ENCODE assay signal across 11 cellular contexts in genomic region chr2:20430461-20431302, GRCh38. TPM values are rescaled to one million over a fixed set of nuclear protein-coding genes. Genes with fewer than 3 reads are reported as not detected.
A peak's percentile ranks its signal among the peaks of the same experiment; 100 is the strongest.
DNase-seq lines count a peak whose midpoint lies in the region; ATAC-seq and TF ChIP-seq lines count a peak whose summit lies in the region.
"Had no signal": no experiment of that assay in that cellular context is flagged by ENCODE, and none has a peak within 500 bp of the region (broad histone marks: within the 10 kb centered on the region; RNA-seq: fewer than 3 reads in every experiment).

No MANE protein-coding gene starts in this region.

- no peaks in the 10 kb centered on the region for H3K9me3 Mint-ChIP-seq in activated T-helper 2 cell treated with anti-CD3 and anti-CD28 coated beads, Interferon-gamma antibody, Interleukin-2, Interleukin-4, amounts not matched to agents 10 μg/mL and 5 μg/mL and 100 μg/mL, durations not matched to agents 14 hours and 24 hours and 36 hours
- H3K9me3 Mint-ChIP-seq: neural crest cell had no signal

- peaks cover 0 to 16% (median 11%) of the 10 kb centered on the region in 4 donors for H3K4me1 ChIP-seq in sigmoid colon

- H3K27ac ChIP-seq in sigmoid colon: peak overlapping the region; percentile 13 to 56 (median 47)

- H3K27me3 Mint-ChIP-seq in activated T-helper 2 cell treated with anti-CD3 and anti-CD28 coated beads, Interferon-gamma antibody, Interleukin-2, Interleukin-4, amounts not matched to agents 10 μg/mL and 5 μg/mL and 100 μg/mL, durations not matched to agents 14 hours and 24 hours and 36 hours (ENCODE audit: low read depth): peaks cover 11% of the 10 kb centered on the region

- ATAC-seq in activated CD4-positive, CD25-positive, alpha-beta regulatory T cell treated with anti-CD3 and anti-CD28 coated beads, Interleukin-2, amount 50 U/mL, for 24 hours: peak; percentile 68 to 71
- peak; percentile 52 for ATAC-seq in HG03039 (IDR thresholded peaks at IDR 0.05; ENCODE audit: unreplicated experiment)
- no peak for ATAC-seq in left lobe of liver

- no peaks in the 10 kb centered on the region for H3K36me3 ChIP-seq in sigmoid colon

- peaks cover 21% of the 10 kb centered on the region for H3K4me1 Mint-ChIP-seq in activated T-helper 2 cell treated with anti-CD3 and anti-CD28 coated beads, Interferon-gamma antibody, Interleukin-2, Interleukin-4, amounts not matched to agents 10 μg/mL and 5 μg/mL and 100 μg/mL, durations not matched to agents 14 hours and 24 hours and 36 hours (ENCODE audit: low read depth)

- H3K4me3 ChIP-seq in sigmoid colon: no peak overlapping the region

- peak overlapping the region; percentile 10 for H3K27ac Mint-ChIP-seq in activated T-helper 2 cell treated with anti-CD3 and anti-CD28 coated beads, Interferon-gamma antibody, Interleukin-2, Interleukin-4, amounts not matched to agents 10 μg/mL and 5 μg/mL and 100 μg/mL, durations not matched to agents 14 hours and 24 hours and 36 hours

- H3K27me3 ChIP-seq in sigmoid colon: no peaks in the 10 kb centered on the region

- no peak for TF ChIP-seq POLR2A in sigmoid colon (IDR thresholded peaks at IDR 0.05)

- WGBS in sigmoid colon, 2 donors: 85 to 93% methylated on average over 7 of the region's 7 CpGs

- intact Hi-C loops in activated T-helper 2 cell treated with anti-CD3 and anti-CD28 coated beads, Interferon-gamma antibody, Interleukin-2, Interleukin-4, amounts not matched to agents 10 μg/mL and 5 μg/mL and 100 μg/mL, durations not matched to agents 14 hours and 24 hours and 36 hours (cut with micrococcal nuclease): no loop called here
- intact Hi-C loops in sigmoid colon (cut with DNase I): no loop called here

- no peak for TF ChIP-seq CTCF in sigmoid colon (IDR thresholded peaks at IDR 0.05)

- no peaks in the 10 kb centered on the region for H3K9me3 ChIP-seq in sigmoid colon

- no peak for TF ChIP-seq EP300 in sigmoid colon (IDR thresholded peaks at IDR 0.05)

- no peaks in the 10 kb centered on the region for H3K36me3 Mint-ChIP-seq in activated T-helper 2 cell treated with anti-CD3 and anti-CD28 coated beads, Interferon-gamma antibody, Interleukin-2, Interleukin-4, amounts not matched to agents 10 μg/mL and 5 μg/mL and 100 μg/mL, durations not matched to agents 14 hours and 24 hours and 36 hours (ENCODE audit: low read depth)

- H3K4me3 Mint-ChIP-seq in activated T-helper 2 cell treated with anti-CD3 and anti-CD28 coated beads, Interferon-gamma antibody, Interleukin-2, Interleukin-4, amounts not matched to agents 10 μg/mL and 5 μg/mL and 100 μg/mL, durations not matched to agents 14 hours and 24 hours and 36 hours (ENCODE audit: low read depth): no peak overlapping the region
- H3K4me3 Mint-ChIP-seq: neural crest cell had no signal

- DNase-seq in activated CD4-positive, CD25-positive, alpha-beta regulatory T cell (lab: John Stamatoyannopoulos, UW): no peak
- no peak for DNase-seq in activated T-helper 2 cell treated with anti-CD3 and anti-CD28 coated beads, Interferon-gamma antibody, Interleukin-2, Interleukin-4, amounts not matched to agents 10 μg/mL and 5 μg/mL and 100 μg/mL, durations not matched to agents 14 hours and 24 hours and 36 hours (ENCODE audit: low spot score)
- DNase-seq in sigmoid colon: peak; percentile 48
- DNase-seq in NCI-H1105 treated with DMSO at 0.1 percent for 48 hours (lab: John Stamatoyannopoulos, UW): no peak
- DNase-seq in putamen (ENCODE audit: low spot score): no peak
- DNase-seq in left lobe of liver (ENCODE audit: low spot score): no peak
- DNase-seq: amygdala, NCI-H1436 treated with DMSO at 0.1 percent for 48 hours had no signal

RNA-seq across cellular contexts. Expression of gene RHOB, which starts 16.2 kb away (rescaled TPM):
- total RNA-seq in activated T-helper 2 cell treated with anti-CD3 and anti-CD28 coated beads, Interferon-gamma antibody, Interleukin-2, Interleukin-4, amounts not matched to agents 10 μg/mL and 5 μg/mL and 100 μg/mL, durations not matched to agents 14 hours and 24 hours and 36 hours: 119 and 123 TPM in 2 replicates
- total RNA-seq in sigmoid colon: 1,000 to 10,000 TPM in 2 of 4 donors, 100 to 1,000 TPM in 2; 753 to 1,323 (median 1,092) TPM
- polyA plus RNA-seq in sigmoid colon: 100 to 1,000 TPM in 2 of 3 donors, 10 to 100 TPM in 1; 60.6 to 200 (median 108) TPM
- total RNA-seq in left lobe of liver: 250 TPM
